ENCODE assay signal across 1 cellular context in genomic region chr4:185380320-185380719, GRCh38.
TF ChIP-seq lines count a peak whose summit lies in the region.

No MANE protein-coding gene starts in this region.

TF ChIP-seq in HepG2, 621 proteins besides CTCF, POLR2A, EP300 and RAD21 (continued from another document and continues in another):
- TF ChIP-seq PAXIP1 (CRISPR knock-in tag; conservative IDR thresholded peaks at IDR 0.05): 0 out of 2 replicates have a peak, but pooled peaks have one; percentile 38
- peak; percentile 35 for TF ChIP-seq FOXP4 (CRISPR knock-in tag; IDR thresholded peaks at IDR 0.05)
- no peak for TF ChIP-seq ZNF451 (CRISPR knock-in tag; IDR thresholded peaks at IDR 0.05)
- no peak for TF ChIP-seq HMGXB4 (CRISPR knock-in tag; IDR thresholded peaks at IDR 0.05; ENCODE audit: borderline replicate concordance in 1 of 2, low read depth in 1 of 2)
- TF ChIP-seq GLMP (CRISPR knock-in tag; IDR thresholded peaks at IDR 0.05; ENCODE audit: borderline replicate concordance): no peak
- no peak for TF ChIP-seq ZNF724P (CRISPR knock-in tag; IDR thresholded peaks at IDR 0.05; ENCODE audit: borderline replicate concordance)
- TF ChIP-seq ZNF567 (CRISPR knock-in tag; IDR thresholded peaks at IDR 0.05; ENCODE audit: borderline replicate concordance): no peak
- no peak for TF ChIP-seq SP140L (CRISPR knock-in tag; IDR thresholded peaks at IDR 0.05; ENCODE audit: borderline replicate concordance)
- TF ChIP-seq ZNF275 (CRISPR knock-in tag; IDR thresholded peaks at IDR 0.05; ENCODE audit: borderline replicate concordance): no peak
- TF ChIP-seq ZNF788 (CRISPR knock-in tag; IDR thresholded peaks at IDR 0.05; ENCODE audit: borderline replicate concordance): no peak
- TF ChIP-seq LCORL (IDR thresholded peaks at IDR 0.05): no peak
- TF ChIP-seq LCORL (CRISPR knock-in tag; IDR thresholded peaks at IDR 0.05): no peak
- no peak for TF ChIP-seq IRF9 (CRISPR knock-in tag; IDR thresholded peaks at IDR 0.05; ENCODE audit: borderline replicate concordance)
- no peak for TF ChIP-seq CSRNP2 (CRISPR knock-in tag; conservative IDR thresholded peaks at IDR 0.05; ENCODE audit: low read depth)
- TF ChIP-seq FOXA1 (IDR thresholded peaks at IDR 0.05): peak; percentile 46; the same call in 1 of the 2 replicates
- TF ChIP-seq FOXA1 (CRISPR knock-in tag; IDR thresholded peaks at IDR 0.05): peak; percentile 92
- no peak for TF ChIP-seq KDM5B (CRISPR knock-in tag; IDR thresholded peaks at IDR 0.05; ENCODE audit: borderline replicate concordance)
- no peak for TF ChIP-seq ZUFSP (CRISPR knock-in tag; IDR thresholded peaks at IDR 0.05; ENCODE audit: borderline replicate concordance)
- no peak for TF ChIP-seq HOXD1 (CRISPR knock-in tag; IDR thresholded peaks at IDR 0.05)
- peak; percentile 61; the same call in 1 of the 2 replicates for TF ChIP-seq ZGPAT (CRISPR knock-in tag; IDR thresholded peaks at IDR 0.05)
- TF ChIP-seq PHB2 (IDR thresholded peaks at IDR 0.05; ENCODE audit: partially characterized antibody): no peak
- no peak for TF ChIP-seq IRF1 (CRISPR knock-in tag; IDR thresholded peaks at IDR 0.05; ENCODE audit: low read depth)
- peak; percentile 92; the same call in 1 of the 2 replicates for TF ChIP-seq ZBTB34 (CRISPR knock-in tag; IDR thresholded peaks at IDR 0.05)
- no peak for TF ChIP-seq MTA3 (CRISPR knock-in tag; IDR thresholded peaks at IDR 0.05)
- no peak for TF ChIP-seq MIER3 (CRISPR knock-in tag; IDR thresholded peaks at IDR 0.05; ENCODE audit: borderline replicate concordance)
- TF ChIP-seq HINFP (CRISPR knock-in tag; IDR thresholded peaks at IDR 0.05; ENCODE audit: low read depth): no peak
- TF ChIP-seq ARID2 (CRISPR knock-in tag; IDR thresholded peaks at IDR 0.05; ENCODE audit: borderline replicate concordance): no peak
- no peak for TF ChIP-seq ZNF569 (CRISPR knock-in tag; IDR thresholded peaks at IDR 0.05; ENCODE audit: borderline replicate concordance)
- TF ChIP-seq SETDB1 (CRISPR knock-in tag; IDR thresholded peaks at IDR 0.05; ENCODE audit: borderline replicate concordance): no peak
- TF ChIP-seq SRY (CRISPR knock-in tag; IDR thresholded peaks at IDR 0.05): no peak
- TF ChIP-seq ZNF207 (IDR thresholded peaks at IDR 0.05; ENCODE audit: borderline replicate concordance): no peak
- no peak for TF ChIP-seq ZNF343 (CRISPR knock-in tag; IDR thresholded peaks at IDR 0.05)
- no peak for TF ChIP-seq HNRNPL (IDR thresholded peaks at IDR 0.05; ENCODE audit: low read depth, low read length)
- TF ChIP-seq ZEB1 (IDR thresholded peaks at IDR 0.05; ENCODE audit: insufficient replicate concordance, low read depth): no peak
- TF ChIP-seq CENPT (CRISPR knock-in tag; IDR thresholded peaks at IDR 0.05; ENCODE audit: low read depth): no peak
- TF ChIP-seq SMAD9 (CRISPR knock-in tag; IDR thresholded peaks at IDR 0.05): no peak
- no peak for TF ChIP-seq HHEX (CRISPR knock-in tag; IDR thresholded peaks at IDR 0.05)
- peak; percentile 63 for TF ChIP-seq ISL2 (CRISPR knock-in tag; IDR thresholded peaks at IDR 0.05)
- TF ChIP-seq THYN1 (CRISPR knock-in tag; IDR thresholded peaks at IDR 0.05; ENCODE audit: borderline replicate concordance, low read depth): no peak
- TF ChIP-seq NONO (IDR thresholded peaks at IDR 0.05): no peak
- no peak for TF ChIP-seq NONO (CRISPR knock-in tag; conservative IDR thresholded peaks at IDR 0.05)
